ENCODE assay signal across 1 cellular context in genomic region chr2:26503238-26503880, GRCh38.
TF ChIP-seq lines count a peak whose summit lies in the region.

No MANE protein-coding gene starts in this region.

TF ChIP-seq in K562, 482 proteins besides CTCF, POLR2A, EP300 and RAD21 (continued from another document and continues in another):
- TF ChIP-seq TCF15 (CRISPR knock-in tag; IDR thresholded peaks at IDR 0.05), result no peak
- no peak for TF ChIP-seq ZNF436 (CRISPR knock-in tag; IDR thresholded peaks at IDR 0.05)
- TF ChIP-seq NEUROD1 (IDR thresholded peaks at IDR 0.05; ENCODE audit: borderline replicate concordance, low read depth, low read length, partially characterized antibody), result no peak
- TF ChIP-seq RB1 (IDR thresholded peaks at IDR 0.05; ENCODE audit: low read depth), result peak; percentile 94
- no peak for TF ChIP-seq HIVEP1 (CRISPR knock-in tag; IDR thresholded peaks at IDR 0.05)
- no peak for TF ChIP-seq ELF1 (tag; IDR thresholded peaks at IDR 0.05)
- TF ChIP-seq GABPA (tag; conservative IDR thresholded peaks at IDR 0.05; ENCODE audit: low read depth), result peak; percentile 43; the same call in 1 of the 2 replicates
- TF ChIP-seq CBX1 (IDR thresholded peaks at IDR 0.05; ENCODE audit: low read depth), result peak; percentile 37; the same call in 1 of the 2 replicates
- peak; percentile 64 for TF ChIP-seq VEZF1 (CRISPR knock-in tag; IDR thresholded peaks at IDR 0.05)
- no peak for TF ChIP-seq TCF3 (CRISPR knock-in tag; IDR thresholded peaks at IDR 0.05)
- no peak for TF ChIP-seq JUN (IDR thresholded peaks at IDR 0.05; ENCODE audit: borderline replicate concordance, low read depth, low read length)
- TF ChIP-seq JUN (CRISPR knock-in tag; IDR thresholded peaks at IDR 0.05; ENCODE audit: borderline replicate concordance), result peak; percentile 95; the same call in 1 of the 2 replicates
- TF ChIP-seq MNT (conservative IDR thresholded peaks at IDR 0.05), result peak in 1 of 2 experiments; percentile 62; a peak in 2 of 4 replicates
- no peak for TF ChIP-seq GATAD2B (IDR thresholded peaks at IDR 0.05; ENCODE audit: borderline replicate concordance)
- no peak for TF ChIP-seq HES1 (IDR thresholded peaks at IDR 0.05; ENCODE audit: low read depth)
- no peak for TF ChIP-seq DNMT1 (IDR thresholded peaks at IDR 0.05)
- TF ChIP-seq ZNF274 (IDR thresholded peaks at IDR 0.05; ENCODE audit: borderline replicate concordance, low read depth, low read length), result no peak
- TF ChIP-seq ETS1 (conservative IDR thresholded peaks at IDR 0.05; ENCODE audit: control insufficient read depth, low read depth, low read length), result no peak; the same call in 1 of the 2 replicates
- peak; percentile 84 for TF ChIP-seq ZFX (CRISPR knock-in tag; IDR thresholded peaks at IDR 0.05)
- TF ChIP-seq MYC (IDR thresholded peaks at IDR 0.05; ENCODE audit: low read depth, low read length), result peak; percentile 65
- no peak for TF ChIP-seq MYC (CRISPR knock-in tag; IDR thresholded peaks at IDR 0.05; ENCODE audit: borderline replicate concordance, low read depth)
- TF ChIP-seq KDM5B (IDR thresholded peaks at IDR 0.05; ENCODE audit: insufficient replicate concordance, low read depth, low read length), result peak; percentile 76
- no peak for TF ChIP-seq BACH1 (tag; IDR thresholded peaks at IDR 0.05)
- no peak for TF ChIP-seq ZNF583 (CRISPR knock-in tag; IDR thresholded peaks at IDR 0.05)
- no peak for TF ChIP-seq ZNF512 (tag; IDR thresholded peaks at IDR 0.05)
- TF ChIP-seq ZHX1 (conservative IDR thresholded peaks at IDR 0.05; ENCODE audit: low read length), result no peak
- peak; percentile 46 to 62 for TF ChIP-seq NRF1 (conservative IDR thresholded peaks at IDR 0.05 in 1 of 2, IDR thresholded peaks at IDR 0.05 in 1 of 2)
- peak; percentile 33; the same call in 1 of the 2 replicates for TF ChIP-seq BCOR (IDR thresholded peaks at IDR 0.05)
- TF ChIP-seq ZKSCAN3 (CRISPR knock-in tag; IDR thresholded peaks at IDR 0.05), result no peak
- TF ChIP-seq ZNF551 (CRISPR knock-in tag; IDR thresholded peaks at IDR 0.05), result no peak
- no peak for TF ChIP-seq KAT8 (IDR thresholded peaks at IDR 0.05; ENCODE audit: low read depth)
- TF ChIP-seq ZNF143 (CRISPR knock-in tag; IDR thresholded peaks at IDR 0.05), result peak; percentile 49; the same call in 1 of the 2 replicates
- TF ChIP-seq KLF1 (tag; IDR thresholded peaks at IDR 0.05), result peak; percentile 74; the same call in 1 of the 2 replicates
- no peak for TF ChIP-seq MLX (CRISPR knock-in tag; conservative IDR thresholded peaks at IDR 0.05)
- no peak for TF ChIP-seq GATA2 (CRISPR knock-in tag; IDR thresholded peaks at IDR 0.05)
- TF ChIP-seq ZEB2 (IDR thresholded peaks at IDR 0.05), result peak; percentile 57; the same call in 1 of the 2 replicates
- TF ChIP-seq MTA1 (IDR thresholded peaks at IDR 0.05; ENCODE audit: borderline replicate concordance), result peak; percentile 41; the same call in 1 of the 2 replicates
- peak; percentile 69 for TF ChIP-seq KAT2B (IDR thresholded peaks at IDR 0.05; ENCODE audit: low read depth, low read length)
- TF ChIP-seq ZNF398 (CRISPR knock-in tag; IDR thresholded peaks at IDR 0.05), result no peak
- TF ChIP-seq SMAD1 (IDR thresholded peaks at IDR 0.05; ENCODE audit: low read depth, low read length, partially characterized antibody), result no peak
- TF ChIP-seq SFPQ (IDR thresholded peaks at IDR 0.05; ENCODE audit: low read depth, low read length), result no peak
- TF ChIP-seq SIRT6 (IDR thresholded peaks at IDR 0.05; ENCODE audit: low read depth, low read length), result no peak
- peak; percentile 90 for TF ChIP-seq ZBTB33 (CRISPR knock-in tag; IDR thresholded peaks at IDR 0.05)
